ENCODE assay signal across 17 cellular contexts in the genomic region with DNA sequence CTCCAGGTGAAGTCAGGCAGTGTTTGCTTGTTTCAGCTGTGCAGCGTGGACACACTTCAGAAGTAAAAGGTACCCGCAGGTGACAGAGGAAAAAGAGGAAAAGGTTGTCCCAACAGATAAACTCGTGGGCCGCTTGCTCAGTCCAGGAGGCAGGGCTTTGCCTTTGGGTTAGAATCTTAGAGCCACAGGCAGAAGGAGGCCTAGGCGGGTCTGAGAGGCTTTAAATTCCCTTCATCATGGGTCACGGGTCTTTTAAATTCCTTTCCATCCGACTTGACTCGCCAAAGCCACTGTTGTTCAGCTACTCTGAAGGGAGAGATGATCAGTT. TPM values are rescaled to one million over a fixed set of nuclear protein-coding genes. Genes with fewer than 3 reads are reported as not detected.
A peak's percentile ranks its signal among the peaks of the same experiment; 100 is the strongest.
DNase-seq lines count a peak whose midpoint lies in the region; ATAC-seq and TF ChIP-seq lines count a peak whose summit lies in the region.
"Had no signal": no experiment of that assay in that cellular context is flagged by ENCODE, and none has a peak within 500 bp of the region (broad histone marks: within the 10 kb centered on the region; RNA-seq: fewer than 3 reads in every experiment).

No MANE protein-coding gene starts in this region.

- 81% methylated on average over 8 of the region's 8 CpGs for WGBS in esophagus muscularis mucosa

- H3K27ac Mint-ChIP-seq in natural killer cell = peak overlapping the region; percentile 87 to 99
- no peak overlapping the region for H3K27ac Mint-ChIP-seq in chondrocyte (ENCODE audit: unreplicated experiment)

- TF ChIP-seq EP300 in esophagus muscularis mucosa (IDR thresholded peaks at IDR 0.05) = no peak

- H3K79me2 ChIP-seq in HCT116 (ENCODE audit: insufficient read depth, low read length) = no peaks in the 10 kb centered on the region

- H3K4me1 Mint-ChIP-seq in natural killer cell (peaks cover 69 to 77% of the 10 kb centered on the region in 2 donors), chondrocyte (ENCODE audit: low read depth) (peaks cover 33% of the 10 kb centered on the region)

- peaks cover 15% of the 10 kb centered on the region for H3K36me3 Mint-ChIP-seq in natural killer cell
- H3K36me3 Mint-ChIP-seq in chondrocyte (ENCODE audit: low read depth) = peaks cover 1% of the 10 kb centered on the region

- TF ChIP-seq RAD21 in HCT116 (IDR thresholded peaks at IDR 0.05; ENCODE audit: low read depth) = no peak

- peaks cover 3 to 5% of the 10 kb centered on the region in 2 donors for H3K27me3 Mint-ChIP-seq in natural killer cell (ENCODE audit: low read depth in 2 of 2)
- no peaks in the 10 kb centered on the region for H3K27me3 Mint-ChIP-seq in chondrocyte (ENCODE audit: low read depth)

- TF ChIP-seq CTCF in HCT116 (IDR thresholded peaks at IDR 0.05 in 2 of 3, conservative IDR thresholded peaks at IDR 0.05 in 1 of 3; ENCODE audit: borderline replicate concordance in 1 of 3, insufficient read depth in 1 of 3, low read depth in 2 of 3, low read length in 2 of 3) (no peak), natural killer cell (IDR thresholded peaks at IDR 0.05) (no peak), esophagus muscularis mucosa (IDR thresholded peaks at IDR 0.05) (no peak), chondrocyte (IDR thresholded peaks at IDR 0.05) (no peak), colonic mucosa (IDR thresholded peaks at IDR 0.05) (no peak)

- CTCF ChIA-PET in HCT116 (lab: Charles Lee) = no interaction called here

- no peaks in the 10 kb centered on the region for H3K27me3 ChIP-seq in BLaER1 treated with 17β-estradiol and CSF1 and Interleukin-3, amounts not matched to agents 10 nM and 100 nM
- H3K27me3 ChIP-seq in HCT116 (ENCODE audit: insufficient read depth, low read length) (no peaks in the 10 kb centered on the region), esophagus muscularis mucosa (no peaks in the 10 kb centered on the region), colonic mucosa (no peaks in the 10 kb centered on the region)
- H3K27me3 ChIP-seq: brain microvascular endothelial cell, left lung had no signal

- DNase-seq in HCT116 (ENCODE audit: low read depth, low spot score) (no peak), astrocyte of the hippocampus (ENCODE audit: low read depth, low spot score) (peak; percentile 15), natural killer cell (no peak), esophagus muscularis mucosa (ENCODE audit: extremely low spot score) (no peak), chondrocyte (ENCODE audit: low spot score) (no peak), T1000 (lab: John Stamatoyannopoulos, UW) (no peak), colonic mucosa (no peak)
- DNase-seq: activated CD4-positive, alpha-beta T cell treated with anti-CD3 and anti-CD28 coated beads for 48 hours; activated T-cell treated with anti-CD3 and anti-CD28 coated beads for 4 hours; brain microvascular endothelial cell; COR-L47; left lung; NCI-H187; NCI-H774; retina had no signal

- H3K9ac ChIP-seq in BLaER1 treated with 17β-estradiol and CSF1 and Interleukin-3, amounts not matched to agents 10 nM and 100 nM = no peak overlapping the region; a peak in 2 of 22 replicates
- H3K9ac ChIP-seq in HCT116 (ENCODE audit: low read length) (no peak overlapping the region; the same call in none of the 2 replicates), colonic mucosa (ENCODE audit: low read depth in 2 of 2, low read length in 2 of 2) (no peak overlapping the region)

- no peaks in the 10 kb centered on the region for H3K9me2 ChIP-seq in HCT116 (ENCODE audit: insufficient read depth)

- H3K4me2 ChIP-seq in BLaER1 treated with 17β-estradiol and CSF1 and Interleukin-3, amounts not matched to agents 10 nM and 100 nM = peak overlapping the region in 6 of 11 experiments; percentile 35 to 70 (median 62); a peak in 8 of 22 replicates
- peak overlapping the region; percentile 26; the same call in 1 of the 2 replicates for H3K4me2 ChIP-seq in HCT116 (ENCODE audit: low read length)

- BruUV-seq in HCT116 (replicated peaks; lab: Mats Ljungman, UMichigan) = no TSS peak

- POLR2A ChIA-PET in HCT116 (lab: Charles Lee) = no interaction called here

- RAD21 ChIA-PET in HCT116 (lab: Charles Lee; ENCODE audit: low non-redundant PET in 1 of 2, low total read pairs in 2 of 2, uncharacterized antibody in 2 of 2, unreplicated experiment in 2 of 2) = no interaction called here

- H3K9me3 Mint-ChIP-seq in natural killer cell = peaks cover 0 to 2% of the 10 kb centered on the region in 2 donors
- H3K9me3 Mint-ChIP-seq in chondrocyte (ENCODE audit: low read depth) = peaks cover 3% of the 10 kb centered on the region

- intact Hi-C loops in HCT116 (cut with micrococcal nuclease) (loop anchor here (5.0 kb wide), 1 partner anchor 92 kb away; no protein-coding TSS in a partner anchor), natural killer cell (cut with micrococcal nuclease) (loop anchor here (1.0 to 5.0 kb wide), 4 partner anchors 17 to 147 kb away; no protein-coding TSS in a partner anchor), esophagus muscularis mucosa (cut with DNase I) (no loop called here), colonic mucosa (cut with DNase I) (no loop called here)

- no peak overlapping the region for H3K4me3 ChIP-seq in BLaER1 treated with 17β-estradiol and CSF1 and Interleukin-3, amounts not matched to agents 10 nM and 100 nM
- H3K4me3 ChIP-seq in HCT116 (replicated peaks in 1 of 2; ENCODE audit: low read depth in 1 of 2, low read length in 2 of 2) (no peak overlapping the region), esophagus muscularis mucosa (no peak overlapping the region), colonic mucosa (no peak overlapping the region)
- H3K4me3 ChIP-seq: left lung, SK-N-MC had no signal

- peaks cover 15 to 42% (median 24%) of the 10 kb centered on the region in 10 experiments for H3K4me1 ChIP-seq in BLaER1 treated with 17β-estradiol and CSF1 and Interleukin-3, amounts not matched to agents 10 nM and 100 nM
- H3K4me1 ChIP-seq in HCT116 (ENCODE audit: control insufficient read depth in 1 of 2, insufficient read depth in 2 of 2, low read length in 2 of 2) (peaks cover 2 to 62% of the 10 kb centered on the region in 2 experiments), esophagus muscularis mucosa (peaks cover 0 to 46% (median 43%) of the 10 kb centered on the region in 4 donors), colonic mucosa (no peaks in the 10 kb centered on the region)

- ATAC-seq in HCT116 = 0 out of 2 replicates have a peak, but pooled peaks have one; percentile 13
- no peak for ATAC-seq in natural killer cell

- peak overlapping the region in 2 of 11 experiments; percentile 33 to 49; a peak in 2 of 22 replicates for H3K27ac ChIP-seq in BLaER1 treated with 17β-estradiol and CSF1 and Interleukin-3, amounts not matched to agents 10 nM and 100 nM
- H3K27ac ChIP-seq in HCT116 (ENCODE audit: low read depth, low read length) = no peak overlapping the region
- peak overlapping the region in 1 of 4 donors; percentile 52 for H3K27ac ChIP-seq in esophagus muscularis mucosa (replicated peaks in 1 of 4)
- no peak overlapping the region for H3K27ac ChIP-seq in colonic mucosa
- H3K27ac ChIP-seq: brain microvascular endothelial cell, SK-N-MC had no signal

- H4K20me1 ChIP-seq in BLaER1 treated with 17β-estradiol and CSF1 and Interleukin-3, amounts not matched to agents 10 nM and 100 nM = peaks cover 0 to 8% (median 0%) of the 10 kb centered on the region in 11 experiments; a peak in 5 of 22 replicates
- H4K20me1 ChIP-seq in HCT116 (ENCODE audit: insufficient read depth) = no peaks in the 10 kb centered on the region

- TF ChIP-seq POLR2A in HCT116 (IDR thresholded peaks at IDR 0.05; ENCODE audit: borderline replicate concordance, extremely low read depth, insufficient read depth, insufficient read length) = no peak
- TF ChIP-seq POLR2A in esophagus muscularis mucosa (IDR thresholded peaks at IDR 0.05; ENCODE audit: low read depth) = no peak

- no peak overlapping the region for H2AFZ ChIP-seq in HCT116 (ENCODE audit: low read depth, low read length, poor library complexity, severe bottlenecking)

- peaks cover 11 to 55% (median 32%) of the 10 kb centered on the region in 11 experiments; a peak in 20 of 22 replicates for H3K36me3 ChIP-seq in BLaER1 treated with 17β-estradiol and CSF1 and Interleukin-3, amounts not matched to agents 10 nM and 100 nM
- H3K36me3 ChIP-seq in HCT116 (ENCODE audit: control insufficient read depth in 1 of 2, insufficient read depth in 2 of 2, low read length in 2 of 2) = no peaks in the 10 kb centered on the region
- no peaks in the 10 kb centered on the region for H3K36me3 ChIP-seq in esophagus muscularis mucosa
- H3K36me3 ChIP-seq in colonic mucosa = no peaks in the 10 kb centered on the region
- H3K36me3 ChIP-seq: brain microvascular endothelial cell, left lung had no signal

- peaks cover 0 to 4% (median 0%) of the 10 kb centered on the region in 11 experiments; a peak in 1 of 22 replicates for H3K9me3 ChIP-seq in BLaER1 treated with 17β-estradiol and CSF1 and Interleukin-3, amounts not matched to agents 10 nM and 100 nM (replicated peaks in 1 of 11)
- no peaks in the 10 kb centered on the region for H3K9me3 ChIP-seq in HCT116 (ENCODE audit: control insufficient read depth in 1 of 2, insufficient read depth in 1 of 2, low read depth in 1 of 2, low read length in 2 of 2)
- H3K9me3 ChIP-seq in esophagus muscularis mucosa = no peaks in the 10 kb centered on the region
- H3K9me3 ChIP-seq in colonic mucosa = no peaks in the 10 kb centered on the region
- H3K9me3 ChIP-seq: left lung had no signal

- peak overlapping the region; percentile 96 for H3K4me3 Mint-ChIP-seq in natural killer cell
- H3K4me3 Mint-ChIP-seq in chondrocyte (ENCODE audit: unreplicated experiment) = no peak overlapping the region

TF ChIP-seq in HCT116, 20 proteins besides CTCF, POLR2A, EP300 and RAD21 (continues in another document):
- no peak for TF ChIP-seq EGR1 (IDR thresholded peaks at IDR 0.05; ENCODE audit: low read depth)
- no peak for TF ChIP-seq EZH2phosphoT487 (IDR thresholded peaks at IDR 0.05; ENCODE audit: borderline replicate concordance)
- TF ChIP-seq EZH2 (IDR thresholded peaks at IDR 0.05) = no peak
- no peak for TF ChIP-seq TCF7L2 (IDR thresholded peaks at IDR 0.05; ENCODE audit: borderline replicate concordance, extremely low read depth, insufficient read depth, insufficient read length)
- TF ChIP-seq JUND (IDR thresholded peaks at IDR 0.05) = no peak

RNA-seq across cellular contexts. Expression of a gene that starts 48.2 kb away (rescaled TPM):
- 15.5 TPM for total RNA-seq in HCT116 (2021; ENCODE audit: unreplicated experiment)
- 9.6 and 13.4 TPM in 2 replicates for polyA plus RNA-seq in HCT116 (2012)
- 10 to 100 TPM; 24.5 to 38.1 (median 25.8) TPM for total RNA-seq in natural killer cell
- 10 to 100 TPM in 2 of 4 donors, 1 to 10 TPM in 2; 7.9 to 12.6 (median 10.0) TPM for total RNA-seq in esophagus muscularis mucosa
- total RNA-seq in chondrocyte = 11.9 to 14.2 TPM (median 12.6 TPM) in 3 replicates
- 1 to 10 TPM; 3.6 to 9.2 TPM for total RNA-seq in colonic mucosa

Comparison
In these comparisons a context has a peak if more than half of its experiments do, and no peak if none do; other contexts are left out.
1. intact Hi-C loops: an anchor here in HCT116 (5.0 kb wide) and natural killer cell (1.0 to 5.0 kb wide); none called in esophagus muscularis mucosa and colonic mucosa.